In the genomic region with DNA sequence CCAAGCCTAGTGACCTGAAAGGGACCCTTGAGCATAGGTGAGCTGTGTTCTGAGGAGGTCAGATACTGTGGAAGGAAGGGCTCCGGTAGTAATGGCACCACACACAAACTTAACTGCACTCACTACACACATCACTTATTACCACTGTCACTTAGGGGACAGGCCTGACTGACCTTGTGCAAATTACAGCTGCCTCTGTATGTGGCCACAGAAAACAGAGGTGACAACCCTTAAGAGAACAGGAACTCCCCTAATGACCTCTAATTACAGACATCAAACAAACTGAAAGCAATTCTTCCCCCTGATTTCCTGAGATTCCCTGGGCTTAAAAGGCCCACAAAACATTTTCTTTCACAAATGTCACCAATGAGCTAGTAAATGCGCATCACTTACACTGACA, we compare ENCODE assay signal across 1 cellular context.
TF ChIP-seq lines count a peak whose summit lies in the region.

No MANE protein-coding gene starts in this region.

TF ChIP-seq in A549, 52 proteins besides CTCF, POLR2A, EP300 and RAD21 (continued from another document):
- TF ChIP-seq, protein P1, sequence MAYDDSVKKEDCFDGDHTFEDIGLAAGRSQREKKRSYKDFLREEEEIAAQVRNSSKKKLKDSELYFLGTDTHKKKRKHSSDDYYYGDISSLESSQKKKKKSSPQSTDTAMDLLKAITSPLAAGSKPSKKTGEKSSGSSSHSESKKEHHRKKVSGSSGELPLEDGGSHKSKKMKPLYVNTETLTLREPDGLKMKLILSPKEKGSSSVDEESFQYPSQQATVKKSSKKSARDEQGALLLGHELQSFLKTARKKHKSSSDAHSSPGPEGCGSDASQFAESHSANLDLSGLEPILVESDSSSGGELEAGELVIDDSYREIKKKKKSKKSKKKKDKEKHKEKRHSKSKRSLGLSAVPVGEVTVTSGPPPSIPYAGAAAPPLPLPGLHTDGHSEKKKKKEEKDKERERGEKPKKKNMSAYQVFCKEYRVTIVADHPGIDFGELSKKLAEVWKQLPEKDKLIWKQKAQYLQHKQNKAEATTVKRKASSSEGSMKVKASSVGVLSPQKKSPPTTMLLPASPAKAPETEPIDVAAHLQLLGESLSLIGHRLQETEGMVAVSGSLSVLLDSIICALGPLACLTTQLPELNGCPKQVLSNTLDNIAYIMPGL (CRISPR knock-in tag; IDR thresholded peaks at IDR 0.05; ENCODE audit: borderline replicate concordance): no peak
- TF ChIP-seq ZSCAN20 (CRISPR knock-in tag; IDR thresholded peaks at IDR 0.05) (no peak), ZNF302 (CRISPR knock-in tag; IDR thresholded peaks at IDR 0.05) (no peak), HOXB5 (CRISPR knock-in tag; IDR thresholded peaks at IDR 0.05) (no peak)
